Comparison of ENCODE assay signal across 16 cellular contexts in genomic region chr2:45119038-45119437, GRCh38.
A peak's percentile ranks its signal among the peaks of the same experiment; 100 is the strongest.
DNase-seq lines count a peak whose midpoint lies in the region; ATAC-seq and TF ChIP-seq lines count a peak whose summit lies in the region.
"Had no signal": no experiment of that assay in that cellular context is flagged by ENCODE, and none has a peak within 500 bp of the region (broad histone marks: within the 10 kb centered on the region; RNA-seq: fewer than 3 reads in every experiment).

No MANE protein-coding gene starts in this region.

- H3K27ac ChIP-seq in GM23248, result no peak overlapping the region
- H3K27ac ChIP-seq in RWPE1, result no peak overlapping the region
- H3K27ac ChIP-seq: gastroesophageal sphincter, KMS-11, right lobe of liver had no signal

- no peaks in the 10 kb centered on the region for H3K27me3 ChIP-seq in GM23248 (replicated peaks; ENCODE audit: insufficient read depth)
- H3K27me3 ChIP-seq: gastroesophageal sphincter, right lobe of liver had no signal

- H3K9me3 ChIP-seq in GM23248 (ENCODE audit: low read depth), result no peaks in the 10 kb centered on the region
- H3K9me3 ChIP-seq: gastroesophageal sphincter, right lobe of liver had no signal

- no peak overlapping the region for H2AFZ ChIP-seq in GM23248

- no peak overlapping the region for H3K9ac ChIP-seq in GM23248
- H3K9ac ChIP-seq: KMS-11 had no signal

- WGBS in GM23248 (ENCODE audit: low coverage in 1 of 2, low lambda C conversion rate in 2 of 2, missing lambda C conversion rate in 2 of 2), 2 experiments, result 87 to 91% methylated on average over 5 of the region's 5 CpGs

- H3K4me2 ChIP-seq in GM23248 (ENCODE audit: unreplicated experiment), result peak overlapping the region; percentile 34
- H3K4me2 ChIP-seq: KMS-11 had no signal

- no peaks in the 10 kb centered on the region for H3K79me2 ChIP-seq in GM23248 (ENCODE audit: insufficient read depth)

- H3K36me3 ChIP-seq in GM23248 (ENCODE audit: low read depth), result no peaks in the 10 kb centered on the region
- H3K36me3 ChIP-seq: gastroesophageal sphincter, right lobe of liver had no signal

- in situ Hi-C loops in GM23248 (cut with MboI), result no loop called here

- no peaks in the 10 kb centered on the region for H3K9me2 ChIP-seq in GM23248 (ENCODE audit: insufficient read depth)

- H3F3A ChIP-seq in GM23248 (ENCODE audit: insufficient read depth), result peaks cover 20% of the 10 kb centered on the region

- peaks cover 30% of the 10 kb centered on the region for H3K4me1 ChIP-seq in GM23248 (ENCODE audit: insufficient read depth)
- H3K4me1 ChIP-seq: gastroesophageal sphincter, right lobe of liver had no signal

- no peaks in the 10 kb centered on the region for H4K20me1 ChIP-seq in GM23248 (ENCODE audit: insufficient read depth)

- no peak overlapping the region for H3K4me3 ChIP-seq in GM23248
- H3K4me3 ChIP-seq: gastroesophageal sphincter, right lobe of liver had no signal

- no peak for ATAC-seq in HG03196 (IDR thresholded peaks at IDR 0.05; ENCODE audit: unreplicated experiment)
- no peak for ATAC-seq in HG03135 (IDR thresholded peaks at IDR 0.05; ENCODE audit: unreplicated experiment)
- ATAC-seq: activated CD4-positive, CD25-positive, alpha-beta regulatory T cell treated with anti-CD3 and anti-CD28 coated beads, Interleukin-2, amount 50 U/mL, for 24 hours; gastroesophageal sphincter; naive thymus-derived CD8-positive, alpha-beta T cell had no signal

- TF ChIP-seq CTCF in RWPE1 (conservative IDR thresholded peaks at IDR 0.05; ENCODE audit: low read depth), result no peak

- POLR2A ChIA-PET in RWPE1 (lab: Yijun Ruan, JAX; ENCODE audit: low non-redundant PET), result no interaction called here

- DNase-seq in GM23248 (peak; percentile 65), RWPE1 (ENCODE audit: low spot score) (peak; percentile 48), fibroblast of gingiva (ENCODE audit: low read depth) (peak; percentile 38), renal cortical epithelial cell (ENCODE audit: low read depth) (peak; percentile 90), NCI-H748 (lab: John Stamatoyannopoulos, UW; ENCODE audit: unreplicated experiment) (no peak), globus pallidus (ENCODE audit: low spot score) (no peak)
- DNase-seq: CD8-positive, alpha-beta memory T cell; dermis blood vessel endothelial cell; naive thymus-derived CD8-positive, alpha-beta T cell; NCI-H1930; right lobe of liver had no signal

- CTCF ChIA-PET in RWPE1 (lab: Yijun Ruan, JAX), result interaction anchor here (0.6 kb wide), 1 partner anchor 87 kb away, joined by 4 read pairs; no protein-coding TSS in a partner anchor

Comparison
In these comparisons a context has a peak if more than half of its experiments do, and no peak if none do; other contexts are left out.
1. DNase-seq: peak in GM23248 (single experiment), RWPE1 (single experiment), fibroblast of gingiva (single experiment) and renal cortical epithelial cell (single experiment); none in NCI-H748 (single experiment) and globus pallidus (single experiment).